8 cellular contexts compared by ENCODE assay signal in genomic region chr17:67602974-67603373, GRCh38.
A peak's percentile ranks its signal among the peaks of the same experiment; 100 is the strongest.
DNase-seq lines count a peak whose midpoint lies in the region; ATAC-seq and TF ChIP-seq lines count a peak whose summit lies in the region.

No MANE protein-coding gene starts in this region.

- TF ChIP-seq EP300 in esophagus muscularis mucosa (IDR thresholded peaks at IDR 0.05) (no peak), sigmoid colon (IDR thresholded peaks at IDR 0.05) (no peak)

- H3K27ac ChIP-seq in CD8-positive, alpha-beta T cell (ENCODE audit: low read depth, low read length), result no peak overlapping the region
- no peak overlapping the region for H3K27ac ChIP-seq in esophagus muscularis mucosa (replicated peaks in 1 of 4)
- no peak overlapping the region for H3K27ac ChIP-seq in sigmoid colon

- intact Hi-C loops in CD8-positive, alpha-beta T cell (cut with DNase I, micrococcal nuclease), result loop anchor here (1.0 to 5.0 kb wide), 4 partner anchors 121 to 244 kb away; no protein-coding TSS in a partner anchor
- intact Hi-C loops in esophagus muscularis mucosa (cut with DNase I), result loop anchor here (10.0 kb wide), 1 partner anchor 218 kb away; no protein-coding TSS in a partner anchor
- intact Hi-C loops in sigmoid colon (cut with DNase I), result no loop called here

- DNase-seq in CD8-positive, alpha-beta T cell, result peak; percentile 8 to 62 (median 39)
- DNase-seq in NCI-H2196 (lab: John Stamatoyannopoulos, UW; ENCODE audit: unreplicated experiment) (peak; percentile 81), esophagus muscularis mucosa (ENCODE audit: extremely low spot score) (no peak), retinal pigment epithelial cell (ENCODE audit: low read depth) (no peak), sigmoid colon (no peak)
- DNase-seq in activated CD8-positive, alpha-beta memory T cell treated with anti-CD3 and anti-CD28 coated beads for 1 hour (ENCODE audit: extremely low read depth in 1 of 2, low read depth in 1 of 2), result peak; percentile 5 to 8

- CTCF ChIA-PET in CD8-positive, alpha-beta T cell (lab: Charles Lee), result interaction anchor here (0.9 to 5.7 kb wide), 10 partner anchors 121 to 260 kb away, joined by 3 to 96 read pairs (median 4); partner anchors contain the start of gene PSMD12

- H3K36me3 ChIP-seq in CD8-positive, alpha-beta T cell (ENCODE audit: insufficient read depth, low read length), result peaks cover 4% of the 10 kb centered on the region
- H3K36me3 ChIP-seq in esophagus muscularis mucosa (no peaks in the 10 kb centered on the region), sigmoid colon (no peaks in the 10 kb centered on the region)

- no peak overlapping the region for H3K4me3 ChIP-seq in CD8-positive, alpha-beta T cell (ENCODE audit: low read depth, low read length)
- H3K4me3 ChIP-seq in esophagus muscularis mucosa, result no peak overlapping the region
- no peak overlapping the region for H3K4me3 ChIP-seq in retinal pigment epithelial cell (ENCODE audit: low read length)
- no peak overlapping the region for H3K4me3 ChIP-seq in sigmoid colon

- peaks cover 34% of the 10 kb centered on the region for H3K4me1 Mint-ChIP-seq in CD8-positive, alpha-beta T cell (ENCODE audit: low read depth)

- no peak for TF ChIP-seq POLR2A in esophagus muscularis mucosa (IDR thresholded peaks at IDR 0.05; ENCODE audit: low read depth)
- TF ChIP-seq POLR2A in sigmoid colon (IDR thresholded peaks at IDR 0.05), result no peak

- H3K4me3 Mint-ChIP-seq in CD8-positive, alpha-beta T cell, result no peak overlapping the region

- peak overlapping the region; percentile 29 for H3K27ac Mint-ChIP-seq in CD8-positive, alpha-beta T cell

- 91% methylated on average over 3 of the region's 3 CpGs for WGBS in esophagus muscularis mucosa
- 47 to 82% methylated on average over 3 of the region's 3 CpGs for WGBS in sigmoid colon, 2 donors

- H3K9me3 ChIP-seq in CD8-positive, alpha-beta T cell (ENCODE audit: low read length), result no peaks in the 10 kb centered on the region
- H3K9me3 ChIP-seq in esophagus muscularis mucosa (no peaks in the 10 kb centered on the region), sigmoid colon (no peaks in the 10 kb centered on the region)

- H3K27me3 Mint-ChIP-seq in CD8-positive, alpha-beta T cell (ENCODE audit: low read depth), result no peaks in the 10 kb centered on the region

- ATAC-seq in CD8-positive, alpha-beta T cell, result peak; percentile 97
- ATAC-seq in GM21390 (IDR thresholded peaks at IDR 0.05; ENCODE audit: unreplicated experiment), result peak; percentile 53
- no peak for ATAC-seq in GM19395 (IDR thresholded peaks at IDR 0.05; ENCODE audit: unreplicated experiment)

- POLR2A ChIA-PET in CD8-positive, alpha-beta T cell (lab: Charles Lee), result interaction anchor here (1.5 to 2.0 kb wide), 2 partner anchors 228 to 236 kb away, joined by 5 to 8 read pairs; no protein-coding TSS in a partner anchor

- peak; percentile 52 for TF ChIP-seq CTCF in CD8-positive, alpha-beta T cell (IDR thresholded peaks at IDR 0.05)
- peak; percentile 30 to 47 (median 41) for TF ChIP-seq CTCF in esophagus muscularis mucosa (IDR thresholded peaks at IDR 0.05)
- peak; percentile 64 for TF ChIP-seq CTCF in retinal pigment epithelial cell (conservative IDR thresholded peaks at IDR 0.05; ENCODE audit: low read depth, low read length)
- TF ChIP-seq CTCF in sigmoid colon (IDR thresholded peaks at IDR 0.05), result no peak

- H3K36me3 Mint-ChIP-seq in CD8-positive, alpha-beta T cell, result peaks cover 30% of the 10 kb centered on the region

- H3K4me1 ChIP-seq in CD8-positive, alpha-beta T cell (ENCODE audit: insufficient read depth, low read length), result no peaks in the 10 kb centered on the region
- peaks cover 29 to 39% (median 31%) of the 10 kb centered on the region in 4 donors for H3K4me1 ChIP-seq in esophagus muscularis mucosa
- peaks cover 0 to 30% (median 25%) of the 10 kb centered on the region in 4 donors for H3K4me1 ChIP-seq in sigmoid colon

- no peaks in the 10 kb centered on the region for H3K27me3 ChIP-seq in CD8-positive, alpha-beta T cell (ENCODE audit: insufficient read depth, low read length)
- H3K27me3 ChIP-seq in esophagus muscularis mucosa (no peaks in the 10 kb centered on the region), sigmoid colon (no peaks in the 10 kb centered on the region)

- H3K9me3 Mint-ChIP-seq in CD8-positive, alpha-beta T cell, result no peaks in the 10 kb centered on the region

Comparison
In these comparisons a context has a peak if more than half of its experiments do, and no peak if none do; other contexts are left out.
1. DNase-seq: peak in CD8-positive, alpha-beta T cell (7 of 7), NCI-H2196 (single experiment) and activated CD8-positive, alpha-beta memory T cell treated with anti-CD3 and anti-CD28 coated beads for 1 hour (2 of 2); none in esophagus muscularis mucosa (single experiment), retinal pigment epithelial cell (single experiment) and sigmoid colon (single experiment).
2. CTCF ChIP-seq: peak in CD8-positive, alpha-beta T cell (single experiment), esophagus muscularis mucosa (3 of 3) and retinal pigment epithelial cell (single experiment); none in sigmoid colon (0 of 4).